ENCODE assay signal across 34 cellular contexts in genomic region chr10:12723240-12723639, GRCh38.
"Had no signal": no experiment of that assay in that cellular context is flagged by ENCODE, and none has a peak within 500 bp of the region (broad histone marks: within the 10 kb centered on the region; RNA-seq: fewer than 3 reads in every experiment).

No MANE protein-coding gene starts in this region.

- H3K4me3 Mint-ChIP-seq: activated B cell treated with CpG ODN at 0.5 μM for 24 hours; activated CD4-positive, alpha-beta memory T cell treated with anti-CD3 and anti-CD28 coated beads for 36 hours; activated CD4-positive, alpha-beta T cell treated with anti-CD3 and anti-CD28 coated beads, Interleukin-2, amount 10 ng/mL, durations not matched to agents 24 days and 14 days; activated CD8-positive, alpha-beta T cell treated with anti-CD3 and anti-CD28 coated beads for 36 hours; activated naive CD4-positive, alpha-beta T cell treated with anti-CD3 and anti-CD28 coated beads for 36 hours; activated naive CD8-positive, alpha-beta T cell treated with anti-CD3 and anti-CD28 coated beads for 36 hours; activated T-cell treated with anti-CD3 and anti-CD28 coated beads, Interleukin-2, amount 50 U/mL, for 4 hours; activated T-cell treated with anti-CD3 and anti-CD28 coated beads, Interleukin-2, amount 50 U/mL, for 72 hours; activated T-helper 1 cell treated with anti-CD3 and anti-CD28 coated beads, Interleukin-12 subunit alpha, Interleukin-12 subunit beta, Interleukin-2, Interleukin-4 antibody, amounts not matched to agents 30 ng/mL and 10 ng/mL and 1 ng/mL, durations not matched to agents 14 hours and 24 hours and 36 hours; activated T-helper 17 cell treated with anti-CD3 and anti-CD28 coated beads, Interleukin-2, amount 50 U/mL, for 72 hours; T-helper 1 cell treated with Interleukin-12 subunit alpha and Interleukin-12 subunit beta and Interleukin-4 antibody, amounts not matched to agents 30 μg/mL and 1 μg/mL, for 36 hours; T-helper 2 cell treated with Interferon-gamma antibody and Interleukin-4, amounts not matched to agents 5 μg/mL and 100 μg/mL, for 36 hours had no signal

- H3K36me3 ChIP-seq: adrenal gland, brain microvascular endothelial cell, breast epithelium had no signal

- H3K4me1 Mint-ChIP-seq: activated B cell treated with CpG ODN at 0.5 μM for 24 hours had no signal

- H3K27me3 ChIP-seq: adrenal gland, body of pancreas, brain microvascular endothelial cell, breast epithelium had no signal

- DNase-seq: activated B cell treated with CpG ODN at 0.5 μM for 24 hours; activated CD4-positive, alpha-beta memory T cell treated with anti-CD3 and anti-CD28 coated beads for 36 hours; activated CD4-positive, alpha-beta T cell treated with anti-CD3 and anti-CD28 coated beads for 4 hours; activated CD4-positive, alpha-beta T cell treated with anti-CD3 and anti-CD28 coated beads, Interleukin-2, amount 10 ng/mL, durations not matched to agents 24 days and 14 days; activated CD4-positive, alpha-beta T cell treated with anti-CD3 and anti-CD28 coated beads, Interleukin-2, amount 50 U/mL, for 1 hour; activated CD4-positive, alpha-beta T cell treated with anti-CD3 and anti-CD28 coated beads, Interleukin-2, amount 50 U/mL, for 4 hours; activated CD4-positive, CD25-positive, alpha-beta regulatory T cell treated with anti-CD3 and anti-CD28 coated beads, Interleukin-2, amount 50 U/mL, for 72 hours; activated CD8-positive, alpha-beta memory T cell treated with anti-CD3 and anti-CD28 coated beads, Interleukin-2, amount 50 U/mL, for 4 hours; activated CD8-positive, alpha-beta T cell treated with anti-CD3 and anti-CD28 coated beads for 36 hours; activated effector memory CD4-positive, alpha-beta T cell treated with anti-CD3 and anti-CD28 coated beads, Interleukin-2, amount 50 U/mL, for 16 hours; activated gamma-delta T cell treated with Interleukin-2 at 50 U/mL for 16 hours; activated naive CD4-positive, alpha-beta T cell; activated naive CD4-positive, alpha-beta T cell treated with anti-CD3 and anti-CD28 coated beads for 36 hours; activated naive CD4-positive, alpha-beta T cell treated with anti-CD3 and anti-CD28 coated beads, Interleukin-2, amount 50 U/mL, for 16 hours; activated naive CD8-positive, alpha-beta T cell treated with anti-CD3 and anti-CD28 coated beads for 36 hours; activated T-cell treated with anti-CD3 and anti-CD28 coated beads for 4 hours; activated T-cell treated with anti-CD3 and anti-CD28 coated beads, Interleukin-2, amount 50 U/mL, for 1 hour; activated T-cell treated with anti-CD3 and anti-CD28 coated beads, Interleukin-2, amount 50 U/mL, for 4 hours; activated T-cell treated with anti-CD3 and anti-CD28 coated beads, Interleukin-2, amount 50 U/mL, for 72 hours; adrenal gland; amniotic stem cell; aorta; body of pancreas; brain microvascular endothelial cell; central memory CD4-positive, alpha-beta T cell; T-helper 2 cell; T-helper 9 cell had no signal

- H3K27ac ChIP-seq: adrenal gland, body of pancreas, brain microvascular endothelial cell, breast epithelium, VCaP had no signal

- H3K27me3 Mint-ChIP-seq: activated B cell treated with CpG ODN at 0.5 μM for 24 hours; activated CD4-positive, alpha-beta memory T cell treated with anti-CD3 and anti-CD28 coated beads for 36 hours; activated CD4-positive, alpha-beta T cell treated with anti-CD3 and anti-CD28 coated beads, Interleukin-2, amount 10 ng/mL, durations not matched to agents 24 days and 14 days; activated CD8-positive, alpha-beta T cell treated with anti-CD3 and anti-CD28 coated beads for 36 hours; activated naive CD8-positive, alpha-beta T cell treated with anti-CD3 and anti-CD28 coated beads for 36 hours; activated T-helper 17 cell treated with anti-CD3 and anti-CD28 coated beads, Interleukin-2, amount 50 U/mL, for 72 hours had no signal

- ATAC-seq: activated CD8-positive, alpha-beta T cell treated with anti-CD3 and anti-CD28 coated beads for 36 hours; activated naive CD4-positive, alpha-beta T cell treated with anti-CD3 and anti-CD28 coated beads, Interleukin-2, amount 50 U/mL, for 72 hours; activated T-cell treated with anti-CD3 and anti-CD28 coated beads, Interleukin-2, amount 50 U/mL, for 4 hours; activated T-cell treated with anti-CD3 and anti-CD28 coated beads, Interleukin-2, amount 50 U/mL, for 72 hours; activated T-helper 17 cell treated with anti-CD3 and anti-CD28 coated beads, Interleukin-2, amount 50 U/mL, for 72 hours; body of pancreas had no signal

- H3K4me3 ChIP-seq: adrenal gland, body of pancreas, breast epithelium had no signal

- H3K27ac Mint-ChIP-seq: activated B cell treated with CpG ODN at 0.5 μM for 24 hours; activated CD4-positive, alpha-beta memory T cell treated with anti-CD3 and anti-CD28 coated beads for 36 hours; activated CD4-positive, alpha-beta T cell treated with anti-CD3 and anti-CD28 coated beads, Interleukin-2, amount 10 ng/mL, durations not matched to agents 24 days and 14 days; activated CD8-positive, alpha-beta T cell treated with anti-CD3 and anti-CD28 coated beads for 36 hours; activated naive CD4-positive, alpha-beta T cell treated with anti-CD3 and anti-CD28 coated beads for 36 hours; activated naive CD4-positive, alpha-beta T cell treated with anti-CD3 and anti-CD28 coated beads, Interleukin-2, amount 50 U/mL, for 72 hours; activated naive CD8-positive, alpha-beta T cell treated with anti-CD3 and anti-CD28 coated beads for 36 hours; activated T-helper 1 cell treated with anti-CD3 and anti-CD28 coated beads, Interleukin-12 subunit alpha, Interleukin-12 subunit beta, Interleukin-2, Interleukin-4 antibody, amounts not matched to agents 30 ng/mL and 10 ng/mL and 1 ng/mL, durations not matched to agents 14 hours and 24 hours and 36 hours; activated T-helper 17 cell treated with anti-CD3 and anti-CD28 coated beads, Interleukin-2, amount 50 U/mL, for 72 hours; T-helper 1 cell treated with Interleukin-12 subunit alpha and Interleukin-12 subunit beta and Interleukin-4 antibody, amounts not matched to agents 30 μg/mL and 1 μg/mL, for 36 hours; T-helper 2 cell treated with Interferon-gamma antibody and Interleukin-4, amounts not matched to agents 5 μg/mL and 100 μg/mL, for 36 hours had no signal

- H3K9me3 Mint-ChIP-seq: activated B cell treated with CpG ODN at 0.5 μM for 24 hours; activated CD4-positive, alpha-beta memory T cell treated with anti-CD3 and anti-CD28 coated beads for 36 hours; activated CD8-positive, alpha-beta T cell treated with anti-CD3 and anti-CD28 coated beads for 36 hours; activated naive CD4-positive, alpha-beta T cell treated with anti-CD3 and anti-CD28 coated beads for 36 hours; activated naive CD4-positive, alpha-beta T cell treated with anti-CD3 and anti-CD28 coated beads, Interleukin-2, amount 50 U/mL, for 72 hours; activated naive CD8-positive, alpha-beta T cell treated with anti-CD3 and anti-CD28 coated beads for 36 hours; activated T-cell treated with anti-CD3 and anti-CD28 coated beads, Interleukin-2, amount 50 U/mL, for 4 hours; activated T-helper 17 cell treated with anti-CD3 and anti-CD28 coated beads, Interleukin-2, amount 50 U/mL, for 72 hours; T-helper 2 cell treated with Interferon-gamma antibody and Interleukin-4, amounts not matched to agents 5 μg/mL and 100 μg/mL, for 36 hours had no signal

- H3K9me3 ChIP-seq: adrenal gland, body of pancreas, breast epithelium had no signal

- H3K36me3 Mint-ChIP-seq: activated CD4-positive, alpha-beta memory T cell treated with anti-CD3 and anti-CD28 coated beads for 36 hours; activated naive CD4-positive, alpha-beta T cell treated with anti-CD3 and anti-CD28 coated beads, Interleukin-2, amount 50 U/mL, for 72 hours had no signal
